ENCODE assay signal across 8 cellular contexts in the genomic region with DNA sequence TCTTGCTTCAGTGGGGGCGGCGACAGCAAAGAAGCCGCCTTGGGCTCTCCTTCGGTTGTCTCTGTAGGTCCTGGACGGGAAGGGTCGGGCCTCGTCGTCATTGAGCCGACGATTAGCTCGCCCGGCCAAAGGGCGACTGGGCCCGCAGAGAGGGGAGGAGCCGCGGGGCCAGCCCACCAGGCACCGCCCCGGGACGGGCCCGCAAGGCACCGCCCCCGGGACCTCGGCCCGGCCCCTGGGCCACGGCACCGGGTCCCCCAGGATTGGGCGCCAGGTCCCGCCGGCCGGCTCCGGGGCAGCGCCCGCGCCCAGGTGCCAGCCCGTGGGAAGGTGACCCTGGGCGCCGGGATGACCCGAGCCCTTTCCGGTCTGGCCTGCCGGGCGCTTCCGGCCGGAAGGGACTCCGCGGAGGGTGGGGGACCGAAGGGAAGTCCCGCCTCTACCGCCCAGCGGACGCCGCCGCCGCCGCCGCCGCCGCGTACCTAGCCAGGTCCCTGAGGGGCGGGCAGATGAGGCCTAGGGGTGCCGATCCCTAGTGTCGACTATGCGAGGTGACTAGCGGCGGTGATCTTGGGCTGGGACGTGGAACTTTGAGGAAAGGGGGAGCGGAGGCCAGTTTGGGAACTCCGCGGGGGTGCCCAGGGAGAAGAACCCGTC. TPM values are rescaled to one million over a fixed set of nuclear protein-coding genes. Genes with fewer than 3 reads are reported as not detected.
DNase-seq lines count a peak whose midpoint lies in the region; ATAC-seq and TF ChIP-seq lines count a peak whose summit lies in the region.

Gene GBA2, minus strand, starts transcription at position 371 of the 657 bp plus-strand sequence. CDS start 524 bp downstream, outside the sequence.
Gene RGP1, plus strand, starts transcription at position 430 of the 657 bp plus-strand sequence. CDS start 469 bp downstream, outside the sequence.

- TF ChIP-seq EP300 in ovary (IDR thresholded peaks at IDR 0.05) = no peak

- peak within 1 kb of the TSS; percentile 67 for H3K4me2 ChIP-seq in SU-DHL-6 (ENCODE audit: low read depth, low read length, poor library complexity, severe bottlenecking)

- H4K20me1 ChIP-seq in SU-DHL-6 (ENCODE audit: low read depth, low read length) = peaks cover 8% of the 10 kb centered on the region; the same call in 1 of the 2 replicates

- TF ChIP-seq POLR2A in ovary (IDR thresholded peaks at IDR 0.05) = peak; percentile 47

- H3F3A ChIP-seq in SU-DHL-6 (ENCODE audit: insufficient read depth) = no peaks in the 10 kb centered on the region

- peak within 1 kb of the TSS; percentile 62 for H3K27ac ChIP-seq in SU-DHL-6 (ENCODE audit: low read depth, low read length)
- H3K27ac ChIP-seq in adipose tissue (ENCODE audit: low read depth, low read length) = peak within 1 kb of the TSS; percentile 65
- H3K27ac ChIP-seq in cardiac muscle cell = peak within 1 kb of the TSS; percentile 97
- peak within 1 kb of the TSS; percentile 69 to 88 for H3K27ac ChIP-seq in ovary
- H3K27ac ChIP-seq in aorta (ENCODE audit: low read depth in 1 of 2, low read length in 2 of 2) = peak within 1 kb of the TSS; percentile 59 to 65

- no peaks in the 10 kb centered on the region for H3K9me2 ChIP-seq in SU-DHL-6 (replicated peaks; ENCODE audit: insufficient read depth, low read length)

- H3K9me3 ChIP-seq in HAP-1 (no peaks in the 10 kb centered on the region), SU-DHL-6 (ENCODE audit: insufficient read depth, low read length) (no peaks in the 10 kb centered on the region), cardiac muscle cell (ENCODE audit: low read depth) (no peaks in the 10 kb centered on the region), ovary (no peaks in the 10 kb centered on the region), aorta (ENCODE audit: control insufficient read depth, low read length) (no peaks in the 10 kb centered on the region)

- H3K27me3 ChIP-seq in GM06990 (replicated peaks; ENCODE audit: control insufficient read depth, insufficient read depth, low read length) (no peaks in the 10 kb centered on the region), HAP-1 (ENCODE audit: low read depth) (no peaks in the 10 kb centered on the region), SU-DHL-6 (ENCODE audit: low read length) (no peaks in the 10 kb centered on the region), cardiac muscle cell (no peaks in the 10 kb centered on the region), ovary (no peaks in the 10 kb centered on the region), aorta (ENCODE audit: control insufficient read depth in 1 of 2, insufficient read depth in 2 of 2, low read length in 1 of 2) (no peaks in the 10 kb centered on the region)

- H3K4me1 ChIP-seq in HAP-1 (peaks cover 11% of the 10 kb centered on the region; the same call in 1 of the 2 replicates), cardiac muscle cell (ENCODE audit: low read depth) (peaks cover 16% of the 10 kb centered on the region), ovary (ENCODE audit: insufficient read depth) (peaks cover 22% of the 10 kb centered on the region), aorta (ENCODE audit: control insufficient read depth in 1 of 2, insufficient read depth in 2 of 2, low read length in 2 of 2) (no peaks in the 10 kb centered on the region)

- peaks cover 36% of the 10 kb centered on the region for H3K79me2 ChIP-seq in SU-DHL-6 (ENCODE audit: insufficient read depth, low read length)

- ATAC-seq in aorta (ENCODE audit: low FRiP score) = peak; percentile 91

- in situ Hi-C loops in HAP-1 (cut with MboI; ENCODE audit: low sequenced_read_pairs) = no loop called here

- H2AFZ ChIP-seq in SU-DHL-6 (ENCODE audit: low read depth, low read length, severe bottlenecking) = peak within 1 kb of the TSS; percentile 68

- 0 to 1% (median 1%) methylated on average over 53 to 69 of the region's 69 CpGs for WGBS in adipose tissue, 3 donors
- WGBS in ovary, 3 donors = 0 to 1% (median 0%) methylated on average over 57 to 69 of the region's 69 CpGs
- 0% methylated on average over 41 to 69 of the region's 69 CpGs for WGBS in aorta, 2 donors

- TF ChIP-seq CTCF in GM06990 (IDR thresholded peaks at IDR 0.05; ENCODE audit: insufficient read depth, low read length, poor library complexity, severe bottlenecking) (no peak), SU-DHL-6 (IDR thresholded peaks at IDR 0.05; ENCODE audit: insufficient read depth, low read length, poor library complexity, severe bottlenecking) (no peak), cardiac muscle cell (IDR thresholded peaks at IDR 0.05; ENCODE audit: low read depth, low read length) (no peak), ovary (IDR thresholded peaks at IDR 0.05) (no peak)

- peak; percentile 82 for DNase-seq in GM06990 (ENCODE audit: extremely low read depth, insufficient read length)
- DNase-seq in HAP-1 (ENCODE audit: low spot score in 2 of 2) = peak; percentile 77 to 88
- DNase-seq in M059J (ENCODE audit: low read depth) = peak; percentile 84
- peak; percentile 73 to 91 for DNase-seq in cardiac muscle cell (ENCODE audit: low read depth in 1 of 2, low spot score in 1 of 2)
- peak; percentile 78 to 87 (median 80) for DNase-seq in ovary
- peak; percentile 87 to 94 for DNase-seq in aorta

- peak within 1 kb of the TSS; percentile 78 for H3K9ac ChIP-seq in SU-DHL-6 (ENCODE audit: low read length)

- intact Hi-C loops in ovary (cut with DNase I) (no loop called here), aorta (cut with DNase I) (loop anchor here in 1 of 2 donors (1.0 kb wide), 1 partner anchor 84 kb away; no protein-coding TSS in a partner anchor)

- H3K36me3 ChIP-seq in GM06990 (ENCODE audit: control insufficient read depth, insufficient read depth, low read length) (peaks cover 23% of the 10 kb centered on the region), HAP-1 (replicated peaks) (peaks cover 39% of the 10 kb centered on the region), SU-DHL-6 (ENCODE audit: low read length) (no peaks in the 10 kb centered on the region), cardiac muscle cell (peaks cover 23% of the 10 kb centered on the region), ovary (no peaks in the 10 kb centered on the region), aorta (ENCODE audit: control insufficient read depth in 1 of 2, insufficient read depth in 2 of 2, low read length in 1 of 2) (peaks cover 0 to 9% of the 10 kb centered on the region in 2 donors)

- peak within 1 kb of the TSS; percentile 59 for H3K4me3 ChIP-seq in GM06990 (replicated peaks; ENCODE audit: low read depth, low read length)
- H3K4me3 ChIP-seq in HAP-1 = peak within 1 kb of the TSS; percentile 92
- peak within 1 kb of the TSS; percentile 77 for H3K4me3 ChIP-seq in SU-DHL-6 (ENCODE audit: insufficient read depth, low read length, poor library complexity, severe bottlenecking)
- peak within 1 kb of the TSS; percentile 75 for H3K4me3 ChIP-seq in cardiac muscle cell
- H3K4me3 ChIP-seq in ovary = peak within 1 kb of the TSS; percentile 80
- H3K4me3 ChIP-seq in aorta (ENCODE audit: low read length in 2 of 2) = peak within 1 kb of the TSS; percentile 92 to 96

RNA-seq across cellular contexts. Expression of gene GBA2, which starts in this region (rescaled TPM):
- 19.6 and 22.2 TPM in 2 replicates for total RNA-seq in M059J (2014; rRNA removed; shearing (Covaris generic))
- 10 to 100 TPM; 24.0 to 48.8 (median 36.8) TPM for polyA plus RNA-seq in adipose tissue
- 132 and 157 TPM in 2 replicates for total RNA-seq in cardiac muscle cell
- 135 and 140 TPM in 2 replicates for polyA plus RNA-seq in cardiac muscle cell
- total RNA-seq in ovary = 10 to 100 TPM; 35.1 to 73.2 (median 44.5) TPM
- polyA plus RNA-seq in ovary = 10 to 100 TPM; 27.8 to 54.7 TPM
- total RNA-seq in aorta = 10 to 100 TPM; 83.8 to 83.9 TPM
- polyA plus RNA-seq in aorta = 100 to 1,000 TPM in 1 of 2 donors, 10 to 100 TPM in 1; 18.5 to 122 TPM

RNA-seq across cellular contexts. Expression of gene RGP1, which starts in this region (rescaled TPM):
- total RNA-seq in M059J (2014; rRNA removed; shearing (Covaris generic)) = 17.5 and 22.4 TPM in 2 replicates
- polyA plus RNA-seq in adipose tissue (10 to 100 TPM in 1 of 3 donors, 1 to 10 TPM in 2; 7.3 to 16.0 (median 9.9) TPM), cardiac muscle cell (17.9 and 21.8 TPM in 2 replicates), ovary (10 to 100 TPM; 13.4 to 17.0 TPM), aorta (10 to 100 TPM; 11.0 to 13.0 TPM)
- total RNA-seq in cardiac muscle cell (24.1 and 30.4 TPM in 2 replicates), ovary (10 to 100 TPM in 6 of 7 donors, 1 to 10 TPM in 1; 9.4 to 32.3 (median 26.6) TPM), aorta (10 to 100 TPM; 30.0 to 32.4 TPM)

Comparison
In these comparisons a context has a peak if more than half of its experiments do, and no peak if none do; other contexts are left out.
1. Peak in every context shown above with its lines: DNase-seq, ATAC-seq, H3K4me3 ChIP-seq and H3K27ac ChIP-seq.